ENCODE assay signal across 9 cellular contexts in genomic region chr19:3154957-3155736, GRCh38. TPM values are rescaled to one million over a fixed set of nuclear protein-coding genes. Genes with fewer than 3 reads are reported as not detected.
DNase-seq lines count a peak whose midpoint lies in the region; FAIRE-seq and TF ChIP-seq lines count a peak whose summit lies in the region.
"Had no signal": no experiment of that assay in that cellular context is flagged by ENCODE, and none has a peak within 500 bp of the region (broad histone marks: within the 10 kb centered on the region; RNA-seq: fewer than 3 reads in every experiment).

No MANE protein-coding gene starts in this region.

- H2BK5ac ChIP-seq in H9 (ENCODE audit: insufficient read length, low read length): no peak overlapping the region

- H3K27ac ChIP-seq in small intestine (ENCODE audit: low read depth in 1 of 2, low read length in 1 of 2) (peak overlapping the region in 1 of 2 donors; percentile 81), H9 (ENCODE audit: insufficient read length, low read depth, low read length) (no peak overlapping the region)

- no peaks in the 10 kb centered on the region for H3K27me3 Mint-ChIP-seq in activated T-helper 1 cell treated with anti-CD3 and anti-CD28 coated beads, Interleukin-12 subunit alpha, Interleukin-12 subunit beta, Interleukin-2, Interleukin-4 antibody, amounts not matched to agents 30 ng/mL and 10 ng/mL and 1 ng/mL, durations not matched to agents 14 hours and 24 hours and 36 hours (ENCODE audit: insufficient read depth)
- peaks cover 28% of the 10 kb centered on the region for H3K27me3 Mint-ChIP-seq in H9 (ENCODE audit: low read depth)

- H2BK12ac ChIP-seq in H9 (ENCODE audit: insufficient read length, low read depth, low read length): no peak overlapping the region

- TF ChIP-seq CTCF in HFF-Myc (IDR thresholded peaks at IDR 0.05; ENCODE audit: low read depth, low read length, missing control alignments) (no peak), H9 (conservative IDR thresholded peaks at IDR 0.05) (no peak)

- H2AK5ac ChIP-seq in H9 (ENCODE audit: insufficient read length, low read length): no peak overlapping the region

- no peak overlapping the region for H2AFZ ChIP-seq in H9 (ENCODE audit: low read length)

- no peak overlapping the region for H4K5ac ChIP-seq in H9 (ENCODE audit: insufficient read length, low read depth, low read length)

- H4K91ac ChIP-seq in H9 (ENCODE audit: insufficient read length, low read depth, low read length): no peak overlapping the region

- no peak overlapping the region for H3K56ac ChIP-seq in H9 (ENCODE audit: insufficient read length, low read depth, low read length)

- peaks cover 48% of the 10 kb centered on the region for H3K36me3 Mint-ChIP-seq in activated T-helper 1 cell treated with anti-CD3 and anti-CD28 coated beads, Interleukin-12 subunit alpha, Interleukin-12 subunit beta, Interleukin-2, Interleukin-4 antibody, amounts not matched to agents 30 ng/mL and 10 ng/mL and 1 ng/mL, durations not matched to agents 14 hours and 24 hours and 36 hours (ENCODE audit: low read depth)
- peaks cover 0 to 3% (median 0%) of the 10 kb centered on the region in 3 experiments; a peak in 2 of 7 replicates for H3K36me3 Mint-ChIP-seq in H9 (ENCODE audit: insufficient read depth in 1 of 3, low read depth in 3 of 3)

- no peak overlapping the region for H3K4ac ChIP-seq in H9 (ENCODE audit: low read depth, low read length)

- H3K9me3 ChIP-seq in small intestine (ENCODE audit: control insufficient read depth, low read depth) (no peaks in the 10 kb centered on the region), H9 (ENCODE audit: control insufficient read depth, low read depth, low read length) (no peaks in the 10 kb centered on the region)

- no peak overlapping the region for H3K4me3 Mint-ChIP-seq in activated T-helper 1 cell treated with anti-CD3 and anti-CD28 coated beads, Interleukin-12 subunit alpha, Interleukin-12 subunit beta, Interleukin-2, Interleukin-4 antibody, amounts not matched to agents 30 ng/mL and 10 ng/mL and 1 ng/mL, durations not matched to agents 14 hours and 24 hours and 36 hours
- H3K4me3 Mint-ChIP-seq in H9: no peak overlapping the region

- no peak overlapping the region for H3K27ac Mint-ChIP-seq in activated T-helper 1 cell treated with anti-CD3 and anti-CD28 coated beads, Interleukin-12 subunit alpha, Interleukin-12 subunit beta, Interleukin-2, Interleukin-4 antibody, amounts not matched to agents 30 ng/mL and 10 ng/mL and 1 ng/mL, durations not matched to agents 14 hours and 24 hours and 36 hours
- H3K27ac Mint-ChIP-seq in H9: no peak overlapping the region

- H3K4me2 ChIP-seq in H9 (ENCODE audit: insufficient read depth, insufficient read length, low read length): no peak overlapping the region

- H3K4me1 Mint-ChIP-seq in activated T-helper 1 cell treated with anti-CD3 and anti-CD28 coated beads, Interleukin-12 subunit alpha, Interleukin-12 subunit beta, Interleukin-2, Interleukin-4 antibody, amounts not matched to agents 30 ng/mL and 10 ng/mL and 1 ng/mL, durations not matched to agents 14 hours and 24 hours and 36 hours (ENCODE audit: low read depth): peaks cover 17% of the 10 kb centered on the region
- H3K4me1 Mint-ChIP-seq in H9: peaks cover 5 to 7% of the 10 kb centered on the region in 2 experiments

- no peak overlapping the region for H3K9ac ChIP-seq in H9 (ENCODE audit: extremely low read depth, insufficient read length, low read length)

- no peaks in the 10 kb centered on the region for H3K79me1 ChIP-seq in H9 (ENCODE audit: insufficient read depth, low read depth, low read length, poor library complexity, severe bottlenecking)

- WGBS in small intestine, 3 donors: 54 to 55% (median 54%) methylated on average over 21 of the region's 21 CpGs
- WGBS in H9 (ENCODE audit: extremely low coverage, insufficient read length, low lambda C conversion rate): no CpG with 5 or more reads among the region's 21 CpGs

- no peak for FAIRE-seq in small intestine (lab: Jason Lieb, UNC)
- FAIRE-seq: TTC549 had no signal

- no peak overlapping the region for H2BK120ac ChIP-seq in H9 (ENCODE audit: low read depth, low read length, poor library complexity, severe bottlenecking)

- intact Hi-C loops in activated T-helper 1 cell treated with anti-CD3 and anti-CD28 coated beads, Interleukin-12 subunit alpha, Interleukin-12 subunit beta, Interleukin-2, Interleukin-4 antibody, amounts not matched to agents 30 ng/mL and 10 ng/mL and 1 ng/mL, durations not matched to agents 14 hours and 24 hours and 36 hours (cut with micrococcal nuclease): loop anchor here (1.0 kb wide), 2 partner anchors 22 to 23 kb away; partner anchors contain the start of gene S1PR4

- H4K8ac ChIP-seq in H9 (replicated peaks; ENCODE audit: insufficient read length, low read depth, low read length): no peak overlapping the region

- H3K36me3 ChIP-seq in small intestine (ENCODE audit: control insufficient read depth in 2 of 2, insufficient read depth in 2 of 2, low read length in 2 of 2): no peaks in the 10 kb centered on the region

- no peak overlapping the region for H3K23ac ChIP-seq in H9 (ENCODE audit: insufficient read length, low read depth, low read length)

- H2BK15ac ChIP-seq in H9 (ENCODE audit: low read depth, low read length): no peak overlapping the region

- H3K14ac ChIP-seq in H9 (ENCODE audit: insufficient read depth, low read length): no peak overlapping the region

- H3T11ph ChIP-seq in H9 (ENCODE audit: low read length): no peak overlapping the region

- H3K27me3 ChIP-seq in small intestine (ENCODE audit: control insufficient read depth in 2 of 2, insufficient read depth in 2 of 2, low read length in 2 of 2): no peaks in the 10 kb centered on the region
- no peaks in the 10 kb centered on the region for H3K27me3 ChIP-seq in H9 (ENCODE audit: insufficient read depth, low read length)

- H4K20me1 ChIP-seq in H9 (ENCODE audit: control insufficient read depth, insufficient read depth, insufficient read length): no peaks in the 10 kb centered on the region

- peak; percentile 99 for DNase-seq in Daoy (ENCODE audit: low read depth)
- peak; percentile 98 for DNase-seq in HFF-Myc (ENCODE audit: extremely low read depth, low read depth)
- DNase-seq in activated T-helper 1 cell treated with anti-CD3 and anti-CD28 coated beads, Interleukin-12 subunit alpha, Interleukin-12 subunit beta, Interleukin-2, Interleukin-4 antibody, amounts not matched to agents 30 ng/mL and 10 ng/mL and 1 ng/mL, durations not matched to agents 14 hours and 24 hours and 36 hours (ENCODE audit: low spot score): peak; percentile 84
- peak; percentile 29 for DNase-seq in foreskin melanocyte
- DNase-seq in small intestine: peak; percentile 57
- no peak for DNase-seq in DMS53 treated with DMSO at 0.1 percent for 48 hours (lab: John Stamatoyannopoulos, UW; ENCODE audit: unreplicated experiment)
- no peak for DNase-seq in H9

- no peaks in the 10 kb centered on the region for H3K23me2 ChIP-seq in H9 (ENCODE audit: insufficient read length, low read depth, low read length, poor library complexity, severe bottlenecking)

- H3K9me3 Mint-ChIP-seq in activated T-helper 1 cell treated with anti-CD3 and anti-CD28 coated beads, Interleukin-12 subunit alpha, Interleukin-12 subunit beta, Interleukin-2, Interleukin-4 antibody, amounts not matched to agents 30 ng/mL and 10 ng/mL and 1 ng/mL, durations not matched to agents 14 hours and 24 hours and 36 hours: peaks cover 1% of the 10 kb centered on the region
- peaks cover 1 to 8% of the 10 kb centered on the region in 2 experiments; a peak in 4 of 5 replicates for H3K9me3 Mint-ChIP-seq in H9

- no peak overlapping the region for H3K18ac ChIP-seq in H9 (ENCODE audit: insufficient read length, low read depth, low read length)

- H2BK20ac ChIP-seq in H9 (ENCODE audit: low read depth, low read length, poor library complexity, severe bottlenecking): no peak overlapping the region

- no peaks in the 10 kb centered on the region for H3K4me1 ChIP-seq in small intestine (ENCODE audit: control insufficient read depth in 2 of 2, insufficient read depth in 1 of 2, low read depth in 1 of 2, low read length in 1 of 2)
- no peaks in the 10 kb centered on the region for H3K4me1 ChIP-seq in H9 (ENCODE audit: insufficient read depth, low read length)

- no peaks in the 10 kb centered on the region for H3K79me2 ChIP-seq in H9 (ENCODE audit: insufficient read depth, low read length)

- H3K4me3 ChIP-seq in HFF-Myc (replicated peaks; ENCODE audit: low read depth, low read length): no peak overlapping the region
- no peak overlapping the region for H3K4me3 ChIP-seq in small intestine (ENCODE audit: low read depth in 1 of 2, low read length in 2 of 2)

RNA-seq across cellular contexts. Expression of gene GNA15, which starts 19.3 kb away (rescaled TPM):
- 0.65 TPM in 1 of 2 replicates, not detected in the other for total RNA-seq in Daoy (2014; rRNA removed; shearing (Covaris generic))
- polyA plus RNA-seq in PFSK-1 (2012; ENCODE audit: insufficient read length, low read depth): not detected
- total RNA-seq in activated T-helper 1 cell treated with anti-CD3 and anti-CD28 coated beads, Interleukin-12 subunit alpha, Interleukin-12 subunit beta, Interleukin-2, Interleukin-4 antibody, amounts not matched to agents 30 ng/mL and 10 ng/mL and 1 ng/mL, durations not matched to agents 14 hours and 24 hours and 36 hours: 103 and 109 TPM in 2 replicates
- 1 to 10 TPM in 2 of 3 donors, under 1 TPM in 1; 0.67 to 2.1 (median 1.4) TPM for polyA plus RNA-seq in small intestine
- total RNA-seq in H9 (2021): 0.20 TPM in 1 of 2 replicates, not detected in the other

RNA-seq across cellular contexts. Expression of gene S1PR4, which starts 23.4 kb away (rescaled TPM):
- not detected in 2 replicates for total RNA-seq in Daoy (2014; rRNA removed; shearing (Covaris generic))
- polyA plus RNA-seq in PFSK-1 (2012; ENCODE audit: insufficient read length, low read depth): not detected
- total RNA-seq in activated T-helper 1 cell treated with anti-CD3 and anti-CD28 coated beads, Interleukin-12 subunit alpha, Interleukin-12 subunit beta, Interleukin-2, Interleukin-4 antibody, amounts not matched to agents 30 ng/mL and 10 ng/mL and 1 ng/mL, durations not matched to agents 14 hours and 24 hours and 36 hours: 44.3 and 45.3 TPM in 2 replicates
- 1 to 10 TPM in 2 of 3 donors, not detected in 1; 2.4 to 5.1 TPM for polyA plus RNA-seq in small intestine
- not detected in 2 replicates for total RNA-seq in H9 (2021)

RNA-seq across cellular contexts. Expression of gene NCLN, which starts 30.6 kb away (rescaled TPM):
- total RNA-seq in Daoy (2014; rRNA removed; shearing (Covaris generic)): 80.2 and 85.1 TPM in 2 replicates
- 133 TPM for polyA plus RNA-seq in PFSK-1 (2012; ENCODE audit: insufficient read length, low read depth)
- total RNA-seq in activated T-helper 1 cell treated with anti-CD3 and anti-CD28 coated beads, Interleukin-12 subunit alpha, Interleukin-12 subunit beta, Interleukin-2, Interleukin-4 antibody, amounts not matched to agents 30 ng/mL and 10 ng/mL and 1 ng/mL, durations not matched to agents 14 hours and 24 hours and 36 hours: 112 and 118 TPM in 2 replicates
- 100 to 1,000 TPM in 2 of 3 donors, 10 to 100 TPM in 1; 94.7 to 217 (median 129) TPM for polyA plus RNA-seq in small intestine
- total RNA-seq in H9 (2021): 94.8 and 100 TPM in 2 replicates

Comparison
In these comparisons a context has a peak if more than half of its experiments do, and no peak if none do; other contexts are left out.
1. DNase-seq: peak in Daoy (single experiment), HFF-Myc (single experiment), activated T-helper 1 cell treated with anti-CD3 and anti-CD28 coated beads, Interleukin-12 subunit alpha, Interleukin-12 subunit beta, Interleukin-2, Interleukin-4 antibody, amounts not matched to agents 30 ng/mL and 10 ng/mL and 1 ng/mL, durations not matched to agents 14 hours and 24 hours and 36 hours (single experiment), foreskin melanocyte (single experiment) and small intestine (single experiment); none in DMS53 treated with DMSO at 0.1 percent for 48 hours (single experiment) and H9 (single experiment).
2. RNA of gene GNA15, which starts 19.3 kb away (total RNA-seq): 103 to 109 TPM in activated T-helper 1 cell treated with anti-CD3 and anti-CD28 coated beads, Interleukin-12 subunit alpha, Interleukin-12 subunit beta, Interleukin-2, Interleukin-4 antibody, amounts not matched to agents 30 ng/mL and 10 ng/mL and 1 ng/mL, durations not matched to agents 14 hours and 24 hours and 36 hours; 0.20 TPM in H9 and 0.65 TPM in Daoy; every median in the first group is over 10 times any median in the second.
3. RNA of gene S1PR4, which starts 23.4 kb away (total RNA-seq): 44.3 to 45.3 TPM in activated T-helper 1 cell treated with anti-CD3 and anti-CD28 coated beads, Interleukin-12 subunit alpha, Interleukin-12 subunit beta, Interleukin-2, Interleukin-4 antibody, amounts not matched to agents 30 ng/mL and 10 ng/mL and 1 ng/mL, durations not matched to agents 14 hours and 24 hours and 36 hours; not detected in Daoy and not detected in H9; every median in the first group is over 10 times any median in the second.